33 cellular contexts compared by ENCODE assay signal in genomic region chr13:19156013-19156825, GRCh38. TPM values are rescaled to one million over a fixed set of nuclear protein-coding genes. Genes with fewer than 3 reads are reported as not detected.
"Had no signal": no experiment of that assay in that cellular context is flagged by ENCODE, and none has a peak within 500 bp of the region (broad histone marks: within the 10 kb centered on the region; RNA-seq: fewer than 3 reads in every experiment).

No MANE protein-coding gene starts in this region.

- ATAC-seq: heart right ventricle; mucosa of descending colon; naive thymus-derived CD4-positive, alpha-beta T cell; pancreas; psoas muscle; right lobe of liver; stimulated activated memory B cell treated with anti-CD40 and anti-IgM and Interleukin-4, amounts not matched to agents 10 μg/mL and 1 μg/mL and 100 μg/mL, for 72 hours had no signal

- DNase-seq: heart right ventricle; islet precursor cell; left ventricle myocardium inferior; mesendoderm; midbrain; mucosa of descending colon; naive thymus-derived CD4-positive, alpha-beta T cell; pancreas; psoas muscle; right lobe of liver; small intestine; spleen; stimulated activated CD4-positive, alpha-beta T cell treated with anti-CD3 and anti-CD28 coated beads, Interleukin-1b, Interleukin-23, amount 100 ng/mL, for 48 hours; stimulated activated CD4-positive, alpha-beta T cell treated with anti-CD3 and anti-CD28 coated beads, Interleukin-2, amount 100 ng/mL, for 48 hours; stimulated activated CD4-positive, alpha-beta T cell treated with anti-CD3 and anti-CD28 coated beads, Interleukin-4, amount 100 ng/mL, for 4 hours; stimulated activated CD8-positive, alpha-beta memory T cell treated with anti-CD3 and anti-CD28 coated beads, Interleukin-4, amount 100 ng/mL, for 48 hours; stimulated activated naive CD4-positive, alpha-beta T cell treated with Interleukin-2 at 50 U/mL for 16 hours; stimulated activated naive CD8-positive, alpha-beta T cell treated with anti-CD3 and anti-CD28 coated beads, Interleukin-15, amount 100 ng/mL, for 72 hours; substantia nigra had no signal

- H3K36me3 ChIP-seq: heart right ventricle, left ventricle myocardium inferior, pancreas, right lobe of liver, spleen, tibial nerve, vagina had no signal

- H3K27ac ChIP-seq: heart right ventricle, hepatocyte, left ventricle myocardium inferior, pancreas, psoas muscle, right lobe of liver, spleen, tibial nerve, vagina had no signal

- H3K4me1 ChIP-seq: left ventricle myocardium inferior, pancreas, psoas muscle, right lobe of liver, tibial nerve, vagina had no signal

- H3K4me3 ChIP-seq: heart right ventricle, hepatocyte, left ventricle myocardium inferior, lung, mucosa of descending colon, pancreas, psoas muscle, right lobe of liver, spleen, tibial nerve, vagina had no signal

- H3K9me3 ChIP-seq: heart right ventricle, left ventricle myocardium inferior, pancreas, psoas muscle, right lobe of liver, vagina had no signal

- H3K27me3 ChIP-seq: heart right ventricle, hepatocyte, pancreas, right lobe of liver, spleen, tibial nerve, vagina had no signal

RNA-seq across cellular contexts. Expression of gene TUBA3C, which starts 25.4 kb away (rescaled TPM):
- total RNA-seq: hepatocyte; kidney epithelial cell; left ventricle myocardium inferior; lower leg skin; lung; mucosa of descending colon; myocyte; naive thymus-derived CD4-positive, alpha-beta T cell; natural killer cell treated with Interleukin-12 subunit alpha and Interleukin-12 subunit beta and Interleukin-15 and Interleukin-18, amount 100 ng/mL, for 72 hours; omental fat pad; pancreas; psoas muscle; right lobe of liver; spleen; temporal lobe; tibial nerve; urinary bladder; vagina had no signal
- polyA plus RNA-seq: hepatocyte; lung; naive thymus-derived CD4-positive, alpha-beta T cell; neural cell; pancreas; small intestine; spleen; thymus; urinary bladder had no signal
